1 cellular context compared by ENCODE assay signal in genomic region chrX:132217203-132218073, GRCh38.
TF ChIP-seq lines count a peak whose summit lies in the region.

No MANE protein-coding gene starts in this region.

TF ChIP-seq in HCT116, 20 proteins besides CTCF, POLR2A, EP300 and RAD21 (continued from another document):
- TF ChIP-seq ATF3 (IDR thresholded peaks at IDR 0.05) (no peak), EZH2phosphoT487 (IDR thresholded peaks at IDR 0.05; ENCODE audit: borderline replicate concordance) (no peak), ELF1 (IDR thresholded peaks at IDR 0.05; ENCODE audit: borderline replicate concordance, low read depth) (no peak), CEBPB (IDR thresholded peaks at IDR 0.05; ENCODE audit: low read depth) (no peak), MAX (IDR thresholded peaks at IDR 0.05) (peak; percentile 28; the same call in 1 of the 2 replicates), SP1 (IDR thresholded peaks at IDR 0.05; ENCODE audit: low read depth) (peak; percentile 42), ZFX (IDR thresholded peaks at IDR 0.05) (peak; percentile 61), CBX3 (IDR thresholded peaks at IDR 0.05; ENCODE audit: low read depth) (no peak), EGR1 (IDR thresholded peaks at IDR 0.05; ENCODE audit: low read depth) (peak; percentile 79), JUND (IDR thresholded peaks at IDR 0.05) (no peak), ZNF274 (IDR thresholded peaks at IDR 0.05; ENCODE audit: low read depth, low read length) (no peak), FOSL1 (IDR thresholded peaks at IDR 0.05; ENCODE audit: low read depth) (no peak), SIN3A (IDR thresholded peaks at IDR 0.05; ENCODE audit: low read depth) (peak; percentile 35; the same call in 1 of the 2 replicates), SRF (IDR thresholded peaks at IDR 0.05; ENCODE audit: low read depth) (no peak)
